ENCODE assay signal across 18 cellular contexts in genomic region chr15:78223396-78224023, GRCh38. TPM values are rescaled to one million over a fixed set of nuclear protein-coding genes. Genes with fewer than 3 reads are reported as not detected.
DNase-seq lines count a peak whose midpoint lies in the region; ATAC-seq, FAIRE-seq and TF ChIP-seq lines count a peak whose summit lies in the region.
"Had no signal": no experiment of that assay in that cellular context is flagged by ENCODE, and none has a peak within 500 bp of the region (broad histone marks: within the 10 kb centered on the region; RNA-seq: fewer than 3 reads in every experiment).

No MANE protein-coding gene starts in this region.

- H3K36me3 ChIP-seq in HepG2 (replicated peaks in 1 of 2; ENCODE audit: control insufficient read depth in 1 of 2, insufficient read depth in 2 of 2, low read length in 2 of 2) (no peaks in the 10 kb centered on the region), right lobe of liver (no peaks in the 10 kb centered on the region)
- H3K36me3 ChIP-seq: stomach had no signal

- no peaks in the 10 kb centered on the region for H4K20me1 ChIP-seq in HepG2 (ENCODE audit: insufficient read depth, low read length)

- H3K4me1 Mint-ChIP-seq in central memory CD8-positive, alpha-beta T cell: peaks cover 24% of the 10 kb centered on the region

- no peak overlapping the region for H3K9ac ChIP-seq in HepG2 (ENCODE audit: insufficient read depth, low read depth, low read length)

- TF ChIP-seq EP300 in HepG2 (IDR thresholded peaks at IDR 0.05; ENCODE audit: low read depth in 2 of 2, low read length in 2 of 2): no peak
- no peak for TF ChIP-seq EP300 in HepG2 (CRISPR knock-in tag; IDR thresholded peaks at IDR 0.05; ENCODE audit: borderline replicate concordance)

- in situ Hi-C loops in HepG2 (cut with HindIII; ENCODE audit: extremely low pct_ligation_motif_present, low pct_unique_long_range_greater_than_20kb): no loop called here

- WGBS in HepG2 (ENCODE audit: low lambda C conversion rate): 6% methylated on average over 4 of the region's 4 CpGs
- WGBS in right lobe of liver (ENCODE audit: insufficient coverage, low coverage, low lambda C conversion rate, missing lambda C conversion rate): 50% methylated on average over 4 of the region's 4 CpGs

- no peak for ATAC-seq in HepG2
- ATAC-seq in right lobe of liver: no peak
- ATAC-seq in central memory CD8-positive, alpha-beta T cell (replicated peaks; ENCODE audit: extremely low read depth, poor library complexity, severe bottlenecking): peak; percentile 60
- peak; percentile 88 for ATAC-seq in left ventricle myocardium superior
- ATAC-seq in HG03095 (IDR thresholded peaks at IDR 0.05; ENCODE audit: unreplicated experiment): no peak
- ATAC-seq: HCT116 had no signal

- CTCF ChIA-PET in HepG2 (lab: Yijun Ruan, JAX; ENCODE audit: low intra/inter-chr PET ratio, low total read pairs): no interaction called here

- no peaks in the 10 kb centered on the region for H3K79me2 ChIP-seq in HepG2 (ENCODE audit: insufficient read depth, low read length)

- no peak for TF ChIP-seq RAD21 in HepG2 (CRISPR knock-in tag; IDR thresholded peaks at IDR 0.05)

- H3K9me3 ChIP-seq in HepG2 (ENCODE audit: low read length) (peaks cover 6% of the 10 kb centered on the region; the same call in 1 of the 2 replicates), right lobe of liver (no peaks in the 10 kb centered on the region)
- H3K9me3 ChIP-seq: stomach had no signal

- peak overlapping the region; percentile 75 for H3K27ac Mint-ChIP-seq in central memory CD8-positive, alpha-beta T cell (ENCODE audit: low read depth)

- FAIRE-seq in HepG2 (lab: Jason Lieb, UNC): no peak
- FAIRE-seq: astrocyte, urothelium cell line had no signal

- peak overlapping the region; percentile 3 for H3K4me3 Mint-ChIP-seq in central memory CD8-positive, alpha-beta T cell

- TF ChIP-seq CTCF in HepG2 (CRISPR knock-in tag; IDR thresholded peaks at IDR 0.05): no peak
- TF ChIP-seq CTCF in right lobe of liver (IDR thresholded peaks at IDR 0.05): no peak

- no peaks in the 10 kb centered on the region for H3K27me3 Mint-ChIP-seq in central memory CD8-positive, alpha-beta T cell

- TF ChIP-seq POLR2A in HepG2 (IDR thresholded peaks at IDR 0.05; ENCODE audit: insufficient read depth in 1 of 2, low read depth in 2 of 2, low read length in 2 of 2) (no peak), right lobe of liver (IDR thresholded peaks at IDR 0.05) (no peak)

- no peaks in the 10 kb centered on the region for H3K36me3 Mint-ChIP-seq in central memory CD8-positive, alpha-beta T cell (ENCODE audit: insufficient read depth)

- DNase-seq in HepG2 (ENCODE audit: low spot score) (no peak), right lobe of liver (no peak), left ventricle myocardium superior (peak; percentile 69), ureter (ENCODE audit: low spot score) (no peak), epidermal melanocyte (ENCODE audit: insufficient read length, low spot score) (no peak), hypothalamus (lab: John Stamatoyannopoulos, UW) (no peak)
- no peak for DNase-seq in central memory CD8-positive, alpha-beta T cell (ENCODE audit: low spot score in 2 of 2)
- DNase-seq: EL, glutamatergic neuron, NCI-H1436, stomach had no signal

- H3K4me3 ChIP-seq in HepG2 (replicated peaks in 1 of 3; ENCODE audit: insufficient read depth in 1 of 3, low read depth in 2 of 3, low read length in 3 of 3) (no peak overlapping the region), right lobe of liver (no peak overlapping the region)
- H3K4me3 ChIP-seq: coronary artery, stomach had no signal

- no TSS peak for BruUV-seq in HepG2 (replicated peaks; lab: Mats Ljungman, UMichigan)

- no peak overlapping the region for H2AFZ ChIP-seq in HepG2 (ENCODE audit: low read length)

- H3K4me2 ChIP-seq in HepG2 (ENCODE audit: low read depth, low read length): no peak overlapping the region

- intact Hi-C loops in HepG2 (cut with micrococcal nuclease; ENCODE audit: unreplicated experiment): no loop called here
- intact Hi-C loops in right lobe of liver (cut with DNase I): no loop called here
- intact Hi-C loops in left ventricle myocardium superior (cut with micrococcal nuclease): no loop called here

- POLR2A ChIA-PET in HepG2 (lab: Yijun Ruan, JAX): no interaction called here

- no peak overlapping the region for H3K27ac ChIP-seq in HepG2 (ENCODE audit: extremely low read length, insufficient read depth, low read length)
- no peak overlapping the region for H3K27ac ChIP-seq in right lobe of liver
- H3K27ac ChIP-seq: coronary artery, stomach had no signal

- H3K9me3 Mint-ChIP-seq in central memory CD8-positive, alpha-beta T cell: no peaks in the 10 kb centered on the region

- H3K4me1 ChIP-seq in HepG2 (ENCODE audit: insufficient read depth, low read length) (no peaks in the 10 kb centered on the region), right lobe of liver (no peaks in the 10 kb centered on the region)

- H3K27me3 ChIP-seq in HepG2 (ENCODE audit: control insufficient read depth in 1 of 2, insufficient read depth in 2 of 2, low read length in 2 of 2) (no peaks in the 10 kb centered on the region; a peak in 2 of 5 replicates), right lobe of liver (no peaks in the 10 kb centered on the region)
- H3K27me3 ChIP-seq: stomach had no signal

TF ChIP-seq in HepG2, 621 proteins besides CTCF, POLR2A, EP300 and RAD21 (continues in another document):
- peak; percentile 24; the same call in 1 of the 2 replicates for TF ChIP-seq CREB1 (IDR thresholded peaks at IDR 0.05)
- TF ChIP-seq CREB1 (CRISPR knock-in tag; IDR thresholded peaks at IDR 0.05): no peak
- TF ChIP-seq ZNF335 (CRISPR knock-in tag; IDR thresholded peaks at IDR 0.05): no peak
- TF ChIP-seq, protein P1, sequence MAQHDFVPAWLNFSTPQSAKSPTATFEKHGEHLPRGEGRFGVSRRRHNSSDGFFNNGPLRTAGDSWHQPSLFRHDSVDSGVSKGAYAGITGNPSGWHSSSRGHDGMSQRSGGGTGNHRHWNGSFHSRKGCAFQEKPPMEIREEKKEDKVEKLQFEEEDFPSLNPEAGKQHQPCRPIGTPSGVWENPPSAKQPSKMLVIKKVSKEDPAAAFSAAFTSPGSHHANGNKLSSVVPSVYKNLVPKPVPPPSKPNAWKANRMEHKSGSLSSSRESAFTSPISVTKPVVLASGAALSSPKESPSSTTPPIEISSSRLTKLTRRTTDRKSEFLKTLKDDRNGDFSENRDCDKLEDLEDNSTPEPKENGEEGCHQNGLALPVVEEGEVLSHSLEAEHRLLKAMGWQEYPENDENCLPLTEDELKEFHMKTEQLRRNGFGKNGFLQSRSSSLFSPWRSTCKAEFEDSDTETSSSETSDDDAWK (CRISPR knock-in tag; IDR thresholded peaks at IDR 0.05): no peak

RNA-seq across cellular contexts. Expression of gene ACSBG1, which starts 10.9 kb away (rescaled TPM):
- 0.35 and 0.97 TPM in 2 replicates for total RNA-seq in HepG2 (2016; rRNA removed; fragmentation: Illumina TruSeq; extraction: Trizol)
- not detected in 2 replicates for total RNA-seq in HepG2 (2016; cell fraction: cytosol; rRNA removed; fragmentation: Illumina TruSeq; extraction: Trizol; ENCODE audit: low read depth)
- total RNA-seq in HepG2 (2016; cell fraction: insoluble cytoplasmic fraction; rRNA removed; fragmentation: Illumina TruSeq; extraction: Trizol): 0.56 and 0.76 TPM in 2 replicates
- total RNA-seq in HepG2 (2016; cell fraction: membrane; rRNA removed; fragmentation: Illumina TruSeq; extraction: Trizol): 0.14 and 0.40 TPM in 2 replicates
- 0.31 and 0.84 TPM in 2 replicates for total RNA-seq in HepG2 (2016; cell fraction: nucleus; rRNA removed; fragmentation: Illumina TruSeq; extraction: Trizol)
- 0.71 and 0.81 TPM in 2 replicates for polyA plus RNA-seq in HepG2 (2011; rRNA removed)
- polyA plus RNA-seq in HepG2 (2011; cell fraction: cytosol; rRNA removed): 0.45 and 1.1 TPM in 2 replicates
- polyA plus RNA-seq in HepG2 (2011; cell fraction: nucleus; rRNA removed): 2.1 and 2.6 TPM in 2 replicates
- 0.74 and 0.77 TPM in 2 replicates for polyA plus RNA-seq in HepG2 (2012)
- 0.10 and 0.26 TPM in 2 replicates for polyA plus RNA-seq in HepG2 (2016; cell fraction: cytosol; fragmentation: Illumina TruSeq; extraction: Trizol; ENCODE audit: low read depth)
- polyA plus RNA-seq in HepG2 (2016; cell fraction: insoluble cytoplasmic fraction; fragmentation: Illumina TruSeq; extraction: Trizol; ENCODE audit: low read depth): 0.36 and 0.49 TPM in 2 replicates
- 0.10 and 0.29 TPM in 2 replicates for polyA plus RNA-seq in HepG2 (2016; cell fraction: membrane; fragmentation: Illumina TruSeq; extraction: Trizol; ENCODE audit: low read depth)
- 1.1 and 1.2 TPM in 2 replicates for polyA plus RNA-seq in HepG2 (2016; cell fraction: nucleus; fragmentation: Illumina TruSeq; extraction: Trizol; ENCODE audit: insufficient read depth, low read depth)
- 3.6 and 4.7 TPM in 2 replicates for polyA minus RNA-seq in HepG2 (2011; rRNA and poly(A)+ RNA removed; ENCODE audit: low replicate concordance)
- polyA minus RNA-seq in HepG2 (2011; cell fraction: cytosol; rRNA and poly(A)+ RNA removed): 1.6 and 1.8 TPM in 2 replicates
- 1.3 and 1.6 TPM in 2 replicates for polyA minus RNA-seq in HepG2 (2011; cell fraction: nucleus; rRNA and poly(A)+ RNA removed)
- not detected for total RNA-seq in right lobe of liver
- 0.05 TPM for total RNA-seq in left ventricle myocardium superior
- 1.6 TPM for total RNA-seq in ureter
- total RNA-seq: activated CD8-positive, alpha-beta memory T cell treated with anti-CD3 and anti-CD28 coated beads for 36 hours; astrocyte had no signal
- polyA plus RNA-seq: AG04450 had no signal

RNA-seq across cellular contexts. Expression of gene DNAJA4, which starts 40.9 kb away (rescaled TPM):
- total RNA-seq in HepG2 (2016; rRNA removed; fragmentation: Illumina TruSeq; extraction: Trizol) (not detected in 2 replicates), right lobe of liver (1 to 10 TPM in 4 of 6 experiments, under 1 TPM in 2; 0.73 to 3.4 (median 1.9) TPM), left ventricle myocardium superior (85.9 TPM), ureter (78.0 TPM)
- not detected in 2 replicates for total RNA-seq in HepG2 (2016; cell fraction: cytosol; rRNA removed; fragmentation: Illumina TruSeq; extraction: Trizol; ENCODE audit: low read depth)
- not detected in 2 replicates for total RNA-seq in HepG2 (2016; cell fraction: insoluble cytoplasmic fraction; rRNA removed; fragmentation: Illumina TruSeq; extraction: Trizol)
- not detected in 2 replicates for total RNA-seq in HepG2 (2016; cell fraction: membrane; rRNA removed; fragmentation: Illumina TruSeq; extraction: Trizol)
- not detected in 2 replicates for total RNA-seq in HepG2 (2016; cell fraction: nucleus; rRNA removed; fragmentation: Illumina TruSeq; extraction: Trizol)
- polyA plus RNA-seq in HepG2 (2011; rRNA removed): not detected in 2 replicates
- not detected in 2 replicates for polyA plus RNA-seq in HepG2 (2011; cell fraction: cytosol; rRNA removed)
- polyA plus RNA-seq in HepG2 (2011; cell fraction: nucleus; rRNA removed): not detected in 2 replicates
- polyA plus RNA-seq in HepG2 (2012): 0.56 and 0.99 TPM in 2 replicates
- polyA plus RNA-seq in HepG2 (2016; cell fraction: cytosol; fragmentation: Illumina TruSeq; extraction: Trizol; ENCODE audit: low read depth): not detected in 2 replicates
- polyA plus RNA-seq in HepG2 (2016; cell fraction: insoluble cytoplasmic fraction; fragmentation: Illumina TruSeq; extraction: Trizol; ENCODE audit: low read depth): not detected in 2 replicates
- not detected in 2 replicates for polyA plus RNA-seq in HepG2 (2016; cell fraction: membrane; fragmentation: Illumina TruSeq; extraction: Trizol; ENCODE audit: low read depth)
- not detected in 2 replicates for polyA plus RNA-seq in HepG2 (2016; cell fraction: nucleus; fragmentation: Illumina TruSeq; extraction: Trizol; ENCODE audit: insufficient read depth, low read depth)
- polyA minus RNA-seq in HepG2 (2011; rRNA and poly(A)+ RNA removed; ENCODE audit: low replicate concordance): 73.6 TPM in 1 of 2 replicates, not detected in the other
- 0.49 and 1.8 TPM in 2 replicates for polyA minus RNA-seq in HepG2 (2011; cell fraction: cytosol; rRNA and poly(A)+ RNA removed)
- polyA minus RNA-seq in HepG2 (2011; cell fraction: nucleus; rRNA and poly(A)+ RNA removed): 0.52 and 0.62 TPM in 2 replicates

Comparison
In these comparisons a context has a peak if more than half of its experiments do, and no peak if none do; other contexts are left out.
1. ATAC-seq: peak in central memory CD8-positive, alpha-beta T cell (single experiment) and left ventricle myocardium superior (single experiment); none in HepG2 (single experiment), right lobe of liver (0 of 4) and HG03095 (single experiment).
2. RNA of gene DNAJA4, which starts 40.9 kb away (total RNA-seq): 85.9 TPM in left ventricle myocardium superior (single experiment) and 78.0 TPM in ureter (single experiment); 0.73 to 3.4 TPM in right lobe of liver and not detected in HepG2; every median in the first group is over 10 times any median in the second.